Comparison of ENCODE assay signal across 8 cellular contexts in the genomic region with DNA sequence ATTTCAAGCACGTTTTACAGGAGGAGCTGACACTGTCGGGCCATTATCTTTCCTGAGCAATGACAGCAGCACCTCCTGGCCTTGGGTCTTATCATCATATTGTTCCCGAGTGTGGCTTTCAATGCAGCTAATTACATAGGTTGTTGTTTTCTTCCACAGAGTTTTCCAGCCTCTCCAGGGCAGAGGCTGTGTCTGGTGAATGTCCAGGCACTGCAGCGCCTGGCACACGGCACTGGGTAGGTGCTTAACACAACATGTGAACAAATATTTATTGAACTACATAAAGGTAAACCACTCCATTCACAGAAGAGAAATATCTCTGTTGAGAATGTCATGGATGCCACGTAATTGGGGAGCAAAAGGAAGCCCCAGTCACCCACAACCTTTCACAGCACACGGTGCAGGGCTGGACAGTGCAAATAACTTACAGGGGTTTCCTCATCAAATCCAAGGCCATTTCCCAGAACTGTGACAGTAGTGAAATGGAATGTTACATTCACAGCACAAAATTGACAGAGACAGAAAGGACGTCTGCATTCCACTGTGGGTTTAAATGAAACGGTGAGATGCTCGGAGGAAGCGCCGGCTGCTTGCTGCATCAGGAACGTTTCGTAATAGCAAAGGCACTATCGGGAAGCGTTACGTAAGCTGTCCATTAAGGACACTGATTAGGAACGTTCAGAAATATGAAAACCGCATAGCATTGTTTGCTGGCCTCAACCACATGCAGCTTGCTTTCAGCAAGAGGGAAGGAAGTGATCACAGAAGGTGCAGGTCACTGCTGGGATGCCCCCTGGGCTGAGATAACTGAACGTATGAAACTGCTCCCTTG. TPM values are rescaled to one million over a fixed set of nuclear protein-coding genes. Genes with fewer than 3 reads are reported as not detected.
A peak's percentile ranks its signal among the peaks of the same experiment; 100 is the strongest.
DNase-seq lines count a peak whose midpoint lies in the region; ATAC-seq, FAIRE-seq and TF ChIP-seq lines count a peak whose summit lies in the region.

No MANE protein-coding gene starts in this region.

- peak overlapping the region; percentile 56 for H3K4me2 ChIP-seq in A549
- H3K4me2 ChIP-seq in Karpas-422 (ENCODE audit: low read depth, low read length, poor library complexity, severe bottlenecking): no peak overlapping the region

- H3K36me3 ChIP-seq in adipocyte (ENCODE audit: control insufficient read depth, insufficient read depth, low read length, severe bottlenecking): no peaks in the 10 kb centered on the region
- no peaks in the 10 kb centered on the region for H3K36me3 ChIP-seq in kidney (ENCODE audit: control insufficient read depth in 1 of 2, insufficient read depth in 2 of 2, low read length in 2 of 2)
- no peaks in the 10 kb centered on the region for H3K36me3 ChIP-seq in Karpas-422 (ENCODE audit: insufficient read depth, low read length)
- no peaks in the 10 kb centered on the region for H3K36me3 ChIP-seq in CD8-positive, alpha-beta T cell (ENCODE audit: insufficient read depth, low read length)

- no peak for TF ChIP-seq EP300 in A549 (IDR thresholded peaks at IDR 0.05)

- H3K27ac Mint-ChIP-seq in CD8-positive, alpha-beta T cell: no peak overlapping the region

- no peak overlapping the region for H2AFZ ChIP-seq in Karpas-422 (ENCODE audit: low read length)

- H3K4me1 ChIP-seq in A549 (peaks cover 7% of the 10 kb centered on the region; the same call in 1 of the 3 replicates), adipocyte (ENCODE audit: control insufficient read depth, insufficient read depth, low read length) (peaks cover 26% of the 10 kb centered on the region), kidney (ENCODE audit: control insufficient read depth in 1 of 2, insufficient read depth in 1 of 2, low read depth in 1 of 2, low read length in 2 of 2) (peaks cover 0 to 2% of the 10 kb centered on the region in 2 donors), Karpas-422 (ENCODE audit: low read length) (no peaks in the 10 kb centered on the region)
- no peaks in the 10 kb centered on the region for H3K4me1 ChIP-seq in CD8-positive, alpha-beta T cell (ENCODE audit: insufficient read depth, low read length)

- H3K27me3 ChIP-seq in adipocyte (replicated peaks; ENCODE audit: control insufficient read depth, insufficient read depth, low read length) (peaks cover 37% of the 10 kb centered on the region), Karpas-422 (ENCODE audit: low read length) (no peaks in the 10 kb centered on the region)
- H3K27me3 ChIP-seq in CD8-positive, alpha-beta T cell (ENCODE audit: insufficient read depth, low read length): peaks cover 10% of the 10 kb centered on the region

- TF ChIP-seq CTCF in A549 (IDR thresholded peaks at IDR 0.05) (no peak), kidney (IDR thresholded peaks at IDR 0.05; ENCODE audit: borderline replicate concordance, extremely low read depth, insufficient read depth) (no peak)
- no peak for TF ChIP-seq CTCF in CD8-positive, alpha-beta T cell (IDR thresholded peaks at IDR 0.05)

- DNase-seq in A549 (ENCODE audit: low read depth in 1 of 2, low spot score in 1 of 2) (peak; percentile 6 to 40), HuH-7 (ENCODE audit: low spot score) (peak; percentile 70), adipocyte (ENCODE audit: low read depth) (peak; percentile 91), kidney (peak; percentile 41), Karpas-422 (no peak)
- no peak for DNase-seq in CD8-positive, alpha-beta T cell

- no peaks in the 10 kb centered on the region for H3K9me3 Mint-ChIP-seq in CD8-positive, alpha-beta T cell

- CTCF ChIA-PET in A549 (lab: Yijun Ruan, JAX): no interaction called here
- CTCF ChIA-PET in CD8-positive, alpha-beta T cell (lab: Charles Lee): no interaction called here

- H3K9ac ChIP-seq in adipocyte (ENCODE audit: low read length): peak overlapping the region; percentile 48
- no peak overlapping the region for H3K9ac ChIP-seq in kidney (ENCODE audit: low read length in 2 of 2)
- no peak overlapping the region for H3K9ac ChIP-seq in Karpas-422 (ENCODE audit: low read length)

- no peak overlapping the region for H3K4me3 Mint-ChIP-seq in CD8-positive, alpha-beta T cell

- ATAC-seq in A549 (peak; percentile 41 to 66; a peak in 4 of 6 replicates), GM19023 (IDR thresholded peaks at IDR 0.05; ENCODE audit: unreplicated experiment) (no peak), GM18873 (IDR thresholded peaks at IDR 0.05; ENCODE audit: low FRiP score, unreplicated experiment) (no peak)
- no peak for ATAC-seq in CD8-positive, alpha-beta T cell

- 15% methylated on average over 20 of the region's 20 CpGs for WGBS in A549 (ENCODE audit: missing lambda C conversion rate)

- intact Hi-C loops in kidney (cut with DNase I): no loop called here
- intact Hi-C loops in CD8-positive, alpha-beta T cell (cut with DNase I, micrococcal nuclease): no loop called here

- H3K36me3 Mint-ChIP-seq in CD8-positive, alpha-beta T cell: no peaks in the 10 kb centered on the region

- no peaks in the 10 kb centered on the region for H4K20me1 ChIP-seq in Karpas-422 (ENCODE audit: insufficient read depth, low read depth, low read length)

- H3K27me3 Mint-ChIP-seq in CD8-positive, alpha-beta T cell (ENCODE audit: low read depth): peaks cover 65% of the 10 kb centered on the region

- no peak for TF ChIP-seq RAD21 in A549 (conservative IDR thresholded peaks at IDR 0.05 in 1 of 2, IDR thresholded peaks at IDR 0.05 in 1 of 2)

- POLR2A ChIA-PET in A549 (lab: Yijun Ruan, JAX): no interaction called here
- POLR2A ChIA-PET in CD8-positive, alpha-beta T cell (lab: Charles Lee): no interaction called here

- no peaks in the 10 kb centered on the region for H3K9me2 ChIP-seq in Karpas-422 (replicated peaks; ENCODE audit: insufficient read depth, low read length)

- H3K27ac ChIP-seq in A549 (peak overlapping the region in 1 of 2 experiments; percentile 60; a peak in 2 of 6 replicates), kidney (ENCODE audit: low read depth in 2 of 2, low read length in 2 of 2) (no peak overlapping the region), Karpas-422 (ENCODE audit: low read length) (no peak overlapping the region)
- no peak overlapping the region for H3K27ac ChIP-seq in CD8-positive, alpha-beta T cell (ENCODE audit: low read depth, low read length)

- H3K4me3 ChIP-seq in A549 (no peak overlapping the region), adipocyte (ENCODE audit: low read length) (peak overlapping the region; percentile 46), kidney (ENCODE audit: low read length in 2 of 2) (no peak overlapping the region), Karpas-422 (ENCODE audit: low read length) (no peak overlapping the region)
- H3K4me3 ChIP-seq in CD8-positive, alpha-beta T cell (ENCODE audit: low read depth, low read length): no peak overlapping the region

- no peaks in the 10 kb centered on the region for H3K9me3 ChIP-seq in A549
- no peaks in the 10 kb centered on the region for H3K9me3 ChIP-seq in adipocyte (ENCODE audit: control insufficient read depth, low read length)
- no peaks in the 10 kb centered on the region for H3K9me3 ChIP-seq in kidney (ENCODE audit: control insufficient read depth in 1 of 2, low read length in 2 of 2)
- H3K9me3 ChIP-seq in Karpas-422 (ENCODE audit: low read length): peaks cover 3% of the 10 kb centered on the region; the same call in 1 of the 2 replicates
- H3K9me3 ChIP-seq in CD8-positive, alpha-beta T cell (ENCODE audit: low read length): no peaks in the 10 kb centered on the region

- FAIRE-seq in A549 (lab: Jason Lieb, UNC) (no peak), kidney (lab: Jason Lieb, UNC) (no peak)

- H3K79me2 ChIP-seq in Karpas-422 (ENCODE audit: low read length): no peaks in the 10 kb centered on the region

- peaks cover 6% of the 10 kb centered on the region for H3K4me1 Mint-ChIP-seq in CD8-positive, alpha-beta T cell (ENCODE audit: low read depth)

- no peak for TF ChIP-seq POLR2A in A549 (IDR thresholded peaks at IDR 0.05; ENCODE audit: low read length)

TF ChIP-seq in A549, 52 proteins besides CTCF, POLR2A, EP300 and RAD21:
- TF ChIP-seq, protein P1, sequence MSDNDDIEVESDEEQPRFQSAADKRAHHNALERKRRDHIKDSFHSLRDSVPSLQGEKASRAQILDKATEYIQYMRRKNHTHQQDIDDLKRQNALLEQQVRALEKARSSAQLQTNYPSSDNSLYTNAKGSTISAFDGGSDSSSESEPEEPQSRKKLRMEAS (IDR thresholded peaks at IDR 0.05): no peak
- TF ChIP-seq RFX5 (IDR thresholded peaks at IDR 0.05): no peak
- TF ChIP-seq RARB (CRISPR knock-in tag; IDR thresholded peaks at IDR 0.05): no peak
- TF ChIP-seq CEBPB (IDR thresholded peaks at IDR 0.05): peak; percentile 27 to 55; a peak in 1 of 4 replicates

RNA-seq across cellular contexts. Expression of a gene that starts 6.4 kb away (rescaled TPM):
- polyA plus RNA-seq in A549 (2011; rRNA removed): not detected in 2 replicates
- not detected in 2 replicates for polyA plus RNA-seq in A549 (2012; cell fraction: cytosol; rRNA removed)
- polyA plus RNA-seq in A549 (2012; cell fraction: nucleus; rRNA removed): 0.04 TPM in 1 of 2 replicates, not detected in the other
- not detected in 3 replicates for polyA plus RNA-seq in A549 (2017; fragmentation: RNase III; extraction: RNeasy Plus Mini Kit Qiagen cat#74134 plus additional on column Dnase treatment)
- polyA minus RNA-seq in A549 (2011; rRNA and poly(A)+ RNA removed): not detected in 2 replicates
- 0.76 TPM for total RNA-seq in kidney
- not detected for polyA plus RNA-seq in kidney (ENCODE audit: insufficient read depth, low read depth, low replicate concordance)
- not detected in 2 replicates for total RNA-seq in Karpas-422 (2014; rRNA removed; shearing (Covaris generic); ENCODE audit: low replicate concordance)
- total RNA-seq in CD8-positive, alpha-beta T cell: not detected

Comparison
In these comparisons a context has a peak if more than half of its experiments do, and no peak if none do; other contexts are left out.
1. ATAC-seq: peak in A549 (2 of 2); none in GM19023 (single experiment), GM18873 (single experiment) and CD8-positive, alpha-beta T cell (single experiment).
2. DNase-seq: peak in A549 (2 of 2), HuH-7 (single experiment), adipocyte (single experiment) and kidney (single experiment); none in Karpas-422 (single experiment) and CD8-positive, alpha-beta T cell (0 of 7).